In the genomic region with DNA sequence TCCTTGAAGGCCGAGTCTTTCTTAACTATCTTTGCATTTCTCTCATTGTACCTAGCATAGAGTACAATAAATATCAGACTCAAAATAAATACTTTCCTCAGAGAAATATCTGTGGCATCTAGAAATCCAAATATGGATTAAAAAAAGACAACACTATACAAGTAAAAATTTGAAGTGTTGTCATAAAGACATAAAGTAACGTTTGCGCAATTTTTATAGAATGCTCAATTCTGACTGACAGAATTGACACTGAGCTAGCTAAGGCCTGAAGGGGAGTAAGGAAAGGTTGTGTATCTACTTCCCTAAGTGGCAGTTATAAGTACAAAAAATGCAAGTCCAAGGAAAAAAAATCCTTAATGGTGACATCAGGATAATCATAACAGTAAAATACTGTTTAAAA, we compare ENCODE assay signal across 9 cellular contexts. TPM values are rescaled to one million over a fixed set of nuclear protein-coding genes. Genes with fewer than 3 reads are reported as not detected.
DNase-seq lines count a peak whose midpoint lies in the region; ATAC-seq, FAIRE-seq and TF ChIP-seq lines count a peak whose summit lies in the region.
"Had no signal": no experiment of that assay in that cellular context is flagged by ENCODE, and none has a peak within 500 bp of the region (broad histone marks: within the 10 kb centered on the region; RNA-seq: fewer than 3 reads in every experiment).

No MANE protein-coding gene starts in this region.

- H3K4me1 ChIP-seq in HepG2 (ENCODE audit: insufficient read depth, low read length) = peaks cover 26% of the 10 kb centered on the region
- peaks cover 9 to 28% (median 12%) of the 10 kb centered on the region in 4 donors for H3K4me1 ChIP-seq in transverse colon

- TF ChIP-seq RAD21 in HepG2 (CRISPR knock-in tag; IDR thresholded peaks at IDR 0.05) = no peak

- H4K20me1 ChIP-seq in HepG2 (ENCODE audit: insufficient read depth, low read length) = peaks cover 15% of the 10 kb centered on the region

- BruUV-seq in HepG2 (replicated peaks; lab: Mats Ljungman, UMichigan) = no TSS peak

- H3K9me3 ChIP-seq in HepG2 (ENCODE audit: low read length) (no peaks in the 10 kb centered on the region), transverse colon (no peaks in the 10 kb centered on the region)

- peaks cover 64% of the 10 kb centered on the region for H3K4me1 Mint-ChIP-seq in activated T-cell treated with anti-CD3 and anti-CD28 coated beads, Interleukin-2, amount 50 U/mL, for 72 hours (ENCODE audit: low read depth)
- peaks cover 41% of the 10 kb centered on the region for H3K4me1 Mint-ChIP-seq in activated naive CD8-positive, alpha-beta T cell treated with anti-CD3 and anti-CD28 coated beads for 36 hours

- CTCF ChIA-PET in HepG2 (lab: Yijun Ruan, JAX; ENCODE audit: low intra/inter-chr PET ratio, low total read pairs) = no interaction called here

- H3K27ac Mint-ChIP-seq in activated T-cell treated with anti-CD3 and anti-CD28 coated beads, Interleukin-2, amount 50 U/mL, for 72 hours = peak overlapping the region; percentile 92
- H3K27ac Mint-ChIP-seq in activated naive CD8-positive, alpha-beta T cell treated with anti-CD3 and anti-CD28 coated beads for 36 hours = peak overlapping the region; percentile 90

- H3K9ac ChIP-seq in HepG2 (ENCODE audit: insufficient read depth, low read depth, low read length) = peak overlapping the region; percentile 92

- H3K4me2 ChIP-seq in HepG2 (ENCODE audit: low read depth, low read length) = peak overlapping the region; percentile 85

- no peaks in the 10 kb centered on the region; a peak in 1 of 5 replicates for H3K27me3 ChIP-seq in HepG2 (ENCODE audit: control insufficient read depth in 1 of 2, insufficient read depth in 2 of 2, low read length in 2 of 2)
- H3K27me3 ChIP-seq in transverse colon = no peaks in the 10 kb centered on the region

- 7% methylated on average over 3 of the region's 3 CpGs for WGBS in HepG2 (ENCODE audit: low lambda C conversion rate)
- 28 to 29% methylated on average over 3 of the region's 3 CpGs for WGBS in transverse colon (ENCODE audit: low coverage in 1 of 2), 2 donors

- H3K4me3 ChIP-seq in HepG2 (replicated peaks in 1 of 3; ENCODE audit: insufficient read depth in 1 of 3, low read depth in 2 of 3, low read length in 3 of 3) (peak overlapping the region; percentile 72 to 89 (median 84)), transverse colon (peak overlapping the region; percentile 52 to 78 (median 65))

- no peaks in the 10 kb centered on the region for H3K27me3 Mint-ChIP-seq in activated T-cell treated with anti-CD3 and anti-CD28 coated beads, Interleukin-2, amount 50 U/mL, for 72 hours (ENCODE audit: low read depth)
- H3K27me3 Mint-ChIP-seq in activated naive CD8-positive, alpha-beta T cell treated with anti-CD3 and anti-CD28 coated beads for 36 hours = no peaks in the 10 kb centered on the region

- FAIRE-seq in HepG2 (lab: Jason Lieb, UNC) (no peak), GM12892 (lab: Jason Lieb, UNC) (no peak)

- H3K36me3 Mint-ChIP-seq in activated T-cell treated with anti-CD3 and anti-CD28 coated beads, Interleukin-2, amount 50 U/mL, for 72 hours (ENCODE audit: insufficient read depth in 2 of 2) = peaks cover 5 to 10% of the 10 kb centered on the region in 2 donors
- peaks cover 20% of the 10 kb centered on the region for H3K36me3 Mint-ChIP-seq in activated naive CD8-positive, alpha-beta T cell treated with anti-CD3 and anti-CD28 coated beads for 36 hours

- no peak for TF ChIP-seq CTCF in HepG2 (CRISPR knock-in tag; IDR thresholded peaks at IDR 0.05)
- no peak for TF ChIP-seq CTCF in transverse colon (IDR thresholded peaks at IDR 0.05)

- no peak for TF ChIP-seq EP300 in HepG2 (IDR thresholded peaks at IDR 0.05; ENCODE audit: low read depth in 2 of 2, low read length in 2 of 2)
- TF ChIP-seq EP300 in HepG2 (CRISPR knock-in tag; IDR thresholded peaks at IDR 0.05; ENCODE audit: borderline replicate concordance) = no peak
- no peak for TF ChIP-seq EP300 in transverse colon (IDR thresholded peaks at IDR 0.05; ENCODE audit: low read depth)

- H3K27ac ChIP-seq in HepG2 (ENCODE audit: extremely low read length, insufficient read depth, low read length) = peak overlapping the region; percentile 90
- peak overlapping the region; percentile 92 to 95 (median 94) for H3K27ac ChIP-seq in transverse colon

- peak overlapping the region; percentile 94 to 100 for H3K4me3 Mint-ChIP-seq in activated T-cell treated with anti-CD3 and anti-CD28 coated beads, Interleukin-2, amount 50 U/mL, for 72 hours
- H3K4me3 Mint-ChIP-seq in activated naive CD8-positive, alpha-beta T cell treated with anti-CD3 and anti-CD28 coated beads for 36 hours = peak overlapping the region; percentile 84

- intact Hi-C loops in HepG2 (cut with micrococcal nuclease; ENCODE audit: unreplicated experiment) = loop anchor here (5.0 kb wide), 1 partner anchor 58 kb away; a partner anchor contains a TSS
- intact Hi-C loops in transverse colon (cut with DNase I; ENCODE audit: low total_unique reads) = loop anchor here (5.0 to 10.0 kb wide), 2 partner anchors 37 to 50 kb away; no protein-coding TSS in a partner anchor

- no peaks in the 10 kb centered on the region for H3K9me3 Mint-ChIP-seq in activated T-cell treated with anti-CD3 and anti-CD28 coated beads, Interleukin-2, amount 50 U/mL, for 72 hours
- H3K9me3 Mint-ChIP-seq in activated naive CD8-positive, alpha-beta T cell treated with anti-CD3 and anti-CD28 coated beads for 36 hours = no peaks in the 10 kb centered on the region

- no peak for DNase-seq in activated T-cell treated with anti-CD3 and anti-CD28 coated beads, Interleukin-2, amount 50 U/mL, for 72 hours
- DNase-seq in activated T-cell treated with anti-CD3 and anti-CD28 coated beads, Interleukin-2, amount 50 U/mL, for 1 hour = no peak
- no peak for DNase-seq in activated naive CD8-positive, alpha-beta T cell treated with anti-CD3 and anti-CD28 coated beads for 36 hours
- no peak for DNase-seq in HepG2 (ENCODE audit: low spot score)
- no peak for DNase-seq in transverse colon
- DNase-seq in GM12892 (ENCODE audit: insufficient read length) = no peak
- DNase-seq in NCI-H1694 (lab: John Stamatoyannopoulos, UW) = no peak
- DNase-seq in NCI-H524 treated with DMSO at 0.1 percent for 48 hours (lab: John Stamatoyannopoulos, UW) = no peak
- DNase-seq: NCI-H1417 had no signal

- H2AFZ ChIP-seq in HepG2 (ENCODE audit: low read length) = no peak overlapping the region

- TF ChIP-seq POLR2A in HepG2 (IDR thresholded peaks at IDR 0.05; ENCODE audit: insufficient read depth in 1 of 2, low read depth in 2 of 2, low read length in 2 of 2) = no peak
- no peak for TF ChIP-seq POLR2A in transverse colon (IDR thresholded peaks at IDR 0.05)
- TF ChIP-seq POLR2A in GM12892 (IDR thresholded peaks at IDR 0.05; ENCODE audit: low read depth, low read length) = no peak

- POLR2A ChIA-PET in HepG2 (lab: Yijun Ruan, JAX) = interaction anchor here (0.8 to 2.9 kb wide), 4 partner anchors 20 to 144 kb away, joined by 3 to 31 read pairs (median 12); no protein-coding TSS in a partner anchor

- H3K36me3 ChIP-seq in HepG2 (replicated peaks in 1 of 2; ENCODE audit: control insufficient read depth in 1 of 2, insufficient read depth in 2 of 2, low read length in 2 of 2) (peaks cover 4 to 10% of the 10 kb centered on the region in 2 experiments; a peak in 3 of 5 replicates), transverse colon (peaks cover 0 to 12% (median 5%) of the 10 kb centered on the region in 4 donors)

- ATAC-seq in activated T-cell treated with anti-CD3 and anti-CD28 coated beads, Interleukin-2, amount 50 U/mL, for 72 hours (replicated peaks in 1 of 2) = no peak
- ATAC-seq in HepG2 = no peak

- in situ Hi-C loops in HepG2 (cut with HindIII; ENCODE audit: extremely low pct_ligation_motif_present, low pct_unique_long_range_greater_than_20kb) = no loop called here
- in situ Hi-C loops in transverse colon (cut with MboI; ENCODE audit: low pct_ligation_motif_present in 1 of 4, low pct_unique_long_range_greater_than_20kb in 1 of 4, low sequenced_read_pairs in 3 of 4) = no loop called here

- H3K79me2 ChIP-seq in HepG2 (ENCODE audit: insufficient read depth, low read length) = peaks cover 52% of the 10 kb centered on the region

RNA-seq across cellular contexts. Expression of a gene that starts 1.1 kb away (rescaled TPM):
- 100 to 1,000 TPM; 120 to 134 TPM for total RNA-seq in activated T-cell treated with anti-CD3 and anti-CD28 coated beads, Interleukin-2, amount 50 U/mL, for 72 hours
- 10 to 100 TPM; 89.3 to 93.5 TPM for total RNA-seq in activated naive CD8-positive, alpha-beta T cell treated with anti-CD3 and anti-CD28 coated beads for 36 hours
- 194 and 230 TPM in 2 replicates for total RNA-seq in HepG2 (2016; rRNA removed; fragmentation: Illumina TruSeq; extraction: Trizol)
- 209 and 247 TPM in 2 replicates for total RNA-seq in HepG2 (2016; cell fraction: cytosol; rRNA removed; fragmentation: Illumina TruSeq; extraction: Trizol; ENCODE audit: low read depth)
- 197 and 238 TPM in 2 replicates for total RNA-seq in HepG2 (2016; cell fraction: insoluble cytoplasmic fraction; rRNA removed; fragmentation: Illumina TruSeq; extraction: Trizol)
- 313 and 374 TPM in 2 replicates for total RNA-seq in HepG2 (2016; cell fraction: membrane; rRNA removed; fragmentation: Illumina TruSeq; extraction: Trizol)
- total RNA-seq in HepG2 (2016; cell fraction: nucleus; rRNA removed; fragmentation: Illumina TruSeq; extraction: Trizol) = 129 and 147 TPM in 2 replicates
- polyA plus RNA-seq in HepG2 (2011; rRNA removed) = 107 and 141 TPM in 2 replicates
- 74.2 and 119 TPM in 2 replicates for polyA plus RNA-seq in HepG2 (2011; cell fraction: cytosol; rRNA removed)
- 17.5 and 29.2 TPM in 2 replicates for polyA plus RNA-seq in HepG2 (2011; cell fraction: nucleus; rRNA removed)
- polyA plus RNA-seq in HepG2 (2012) = 188 and 211 TPM in 2 replicates
- polyA plus RNA-seq in HepG2 (2016; cell fraction: cytosol; fragmentation: Illumina TruSeq; extraction: Trizol; ENCODE audit: low read depth) = 239 and 241 TPM in 2 replicates
- polyA plus RNA-seq in HepG2 (2016; cell fraction: insoluble cytoplasmic fraction; fragmentation: Illumina TruSeq; extraction: Trizol; ENCODE audit: low read depth) = 215 TPM in 2 replicates
- 325 and 350 TPM in 2 replicates for polyA plus RNA-seq in HepG2 (2016; cell fraction: membrane; fragmentation: Illumina TruSeq; extraction: Trizol; ENCODE audit: low read depth)
- 211 and 253 TPM in 2 replicates for polyA plus RNA-seq in HepG2 (2016; cell fraction: nucleus; fragmentation: Illumina TruSeq; extraction: Trizol; ENCODE audit: insufficient read depth, low read depth)
- 37.6 and 79.1 TPM in 2 replicates for polyA minus RNA-seq in HepG2 (2011; rRNA and poly(A)+ RNA removed; ENCODE audit: low replicate concordance)
- polyA minus RNA-seq in HepG2 (2011; cell fraction: cytosol; rRNA and poly(A)+ RNA removed) = 39.8 and 41.3 TPM in 2 replicates
- 32.6 and 34.2 TPM in 2 replicates for polyA minus RNA-seq in HepG2 (2011; cell fraction: nucleus; rRNA and poly(A)+ RNA removed)
- 100 to 1,000 TPM in 2 of 4 donors, 10 to 100 TPM in 2; 19.9 to 124 (median 83.0) TPM for total RNA-seq in transverse colon
- 144 TPM for polyA plus RNA-seq in GM12892 (2012; ENCODE audit: missing spikeins)

RNA-seq across cellular contexts. Expression of a gene that starts 33.6 kb away (rescaled TPM):
- total RNA-seq in activated T-cell treated with anti-CD3 and anti-CD28 coated beads, Interleukin-2, amount 50 U/mL, for 72 hours = 10 to 100 TPM; 33.5 to 39.5 TPM
- total RNA-seq in activated naive CD8-positive, alpha-beta T cell treated with anti-CD3 and anti-CD28 coated beads for 36 hours = 10 to 100 TPM; 24.5 to 26.5 TPM
- total RNA-seq in HepG2 (2016; rRNA removed; fragmentation: Illumina TruSeq; extraction: Trizol) = 8.2 and 8.6 TPM in 2 replicates
- 1.7 and 1.8 TPM in 2 replicates for total RNA-seq in HepG2 (2016; cell fraction: cytosol; rRNA removed; fragmentation: Illumina TruSeq; extraction: Trizol; ENCODE audit: low read depth)
- total RNA-seq in HepG2 (2016; cell fraction: insoluble cytoplasmic fraction; rRNA removed; fragmentation: Illumina TruSeq; extraction: Trizol) = 6.8 and 8.5 TPM in 2 replicates
- 8.4 and 9.5 TPM in 2 replicates for total RNA-seq in HepG2 (2016; cell fraction: membrane; rRNA removed; fragmentation: Illumina TruSeq; extraction: Trizol)
- total RNA-seq in HepG2 (2016; cell fraction: nucleus; rRNA removed; fragmentation: Illumina TruSeq; extraction: Trizol) = 7.9 and 9.7 TPM in 2 replicates
- 9.8 and 11.1 TPM in 2 replicates for polyA plus RNA-seq in HepG2 (2011; rRNA removed)
- polyA plus RNA-seq in HepG2 (2011; cell fraction: cytosol; rRNA removed) = 6.3 and 8.1 TPM in 2 replicates
- polyA plus RNA-seq in HepG2 (2011; cell fraction: nucleus; rRNA removed) = 20.4 and 23.3 TPM in 2 replicates
- polyA plus RNA-seq in HepG2 (2012) = 12.5 and 12.7 TPM in 2 replicates
- 3.1 and 4.1 TPM in 2 replicates for polyA plus RNA-seq in HepG2 (2016; cell fraction: cytosol; fragmentation: Illumina TruSeq; extraction: Trizol; ENCODE audit: low read depth)
- polyA plus RNA-seq in HepG2 (2016; cell fraction: insoluble cytoplasmic fraction; fragmentation: Illumina TruSeq; extraction: Trizol; ENCODE audit: low read depth) = 9.8 and 14.4 TPM in 2 replicates
- 12.8 and 14.8 TPM in 2 replicates for polyA plus RNA-seq in HepG2 (2016; cell fraction: membrane; fragmentation: Illumina TruSeq; extraction: Trizol; ENCODE audit: low read depth)
- polyA plus RNA-seq in HepG2 (2016; cell fraction: nucleus; fragmentation: Illumina TruSeq; extraction: Trizol; ENCODE audit: insufficient read depth, low read depth) = 17.8 and 21.0 TPM in 2 replicates
- polyA minus RNA-seq in HepG2 (2011; rRNA and poly(A)+ RNA removed; ENCODE audit: low replicate concordance) = 18.8 and 22.0 TPM in 2 replicates
- polyA minus RNA-seq in HepG2 (2011; cell fraction: cytosol; rRNA and poly(A)+ RNA removed) = 8.2 and 9.7 TPM in 2 replicates
- 13.8 and 15.7 TPM in 2 replicates for polyA minus RNA-seq in HepG2 (2011; cell fraction: nucleus; rRNA and poly(A)+ RNA removed)
- total RNA-seq in transverse colon = 10 to 100 TPM; 23.5 to 41.1 (median 26.5) TPM
- polyA plus RNA-seq in GM12892 (2012; ENCODE audit: missing spikeins) = 6.0 TPM

RNA-seq across cellular contexts. Expression of a gene that starts 56.8 kb away (rescaled TPM):
- 1 to 10 TPM; 3.6 to 4.0 TPM for total RNA-seq in activated T-cell treated with anti-CD3 and anti-CD28 coated beads, Interleukin-2, amount 50 U/mL, for 72 hours
- total RNA-seq in activated naive CD8-positive, alpha-beta T cell treated with anti-CD3 and anti-CD28 coated beads for 36 hours = 1 to 10 TPM; 2.6 TPM
- total RNA-seq in HepG2 (2016; rRNA removed; fragmentation: Illumina TruSeq; extraction: Trizol) (15.5 and 25.4 TPM in 2 replicates), transverse colon (1 to 10 TPM in 2 of 4 donors, not detected in 2; 2.3 to 2.4 TPM)
- total RNA-seq in HepG2 (2016; cell fraction: cytosol; rRNA removed; fragmentation: Illumina TruSeq; extraction: Trizol; ENCODE audit: low read depth) = 88.1 and 117 TPM in 2 replicates
- 16.2 and 26.0 TPM in 2 replicates for total RNA-seq in HepG2 (2016; cell fraction: insoluble cytoplasmic fraction; rRNA removed; fragmentation: Illumina TruSeq; extraction: Trizol)
- total RNA-seq in HepG2 (2016; cell fraction: membrane; rRNA removed; fragmentation: Illumina TruSeq; extraction: Trizol) = 60.2 and 72.6 TPM in 2 replicates
- total RNA-seq in HepG2 (2016; cell fraction: nucleus; rRNA removed; fragmentation: Illumina TruSeq; extraction: Trizol) = 10.9 and 13.4 TPM in 2 replicates
- 10.4 and 11.4 TPM in 2 replicates for polyA plus RNA-seq in HepG2 (2011; rRNA removed)
- polyA plus RNA-seq in HepG2 (2011; cell fraction: cytosol; rRNA removed) = 5.0 and 11.2 TPM in 2 replicates
- polyA plus RNA-seq in HepG2 (2011; cell fraction: nucleus; rRNA removed) = 4.2 and 5.7 TPM in 2 replicates
- 5.3 and 6.5 TPM in 2 replicates for polyA plus RNA-seq in HepG2 (2012)
- polyA plus RNA-seq in HepG2 (2016; cell fraction: cytosol; fragmentation: Illumina TruSeq; extraction: Trizol; ENCODE audit: low read depth) = 114 and 137 TPM in 2 replicates
- polyA plus RNA-seq in HepG2 (2016; cell fraction: insoluble cytoplasmic fraction; fragmentation: Illumina TruSeq; extraction: Trizol; ENCODE audit: low read depth) = 13.5 and 14.0 TPM in 2 replicates
- 57.5 and 62.3 TPM in 2 replicates for polyA plus RNA-seq in HepG2 (2016; cell fraction: membrane; fragmentation: Illumina TruSeq; extraction: Trizol; ENCODE audit: low read depth)
- 20.7 and 22.2 TPM in 2 replicates for polyA plus RNA-seq in HepG2 (2016; cell fraction: nucleus; fragmentation: Illumina TruSeq; extraction: Trizol; ENCODE audit: insufficient read depth, low read depth)
- polyA minus RNA-seq in HepG2 (2011; rRNA and poly(A)+ RNA removed; ENCODE audit: low replicate concordance) = 3.7 TPM in 1 of 2 replicates, not detected in the other
- polyA minus RNA-seq in HepG2 (2011; cell fraction: cytosol; rRNA and poly(A)+ RNA removed) = 1.3 and 2.9 TPM in 2 replicates
- 1.1 and 1.2 TPM in 2 replicates for polyA minus RNA-seq in HepG2 (2011; cell fraction: nucleus; rRNA and poly(A)+ RNA removed)
- 1.8 TPM for polyA plus RNA-seq in GM12892 (2012; ENCODE audit: missing spikeins)
